ENCODE assay signal across 13 cellular contexts in genomic region chr1:117290855-117291254, GRCh38.
"Had no signal": no experiment of that assay in that cellular context is flagged by ENCODE, and none has a peak within 500 bp of the region (broad histone marks: within the 10 kb centered on the region; RNA-seq: fewer than 3 reads in every experiment).

No MANE protein-coding gene starts in this region.

- H3K4me3 Mint-ChIP-seq: activated CD4-positive, alpha-beta T cell treated with anti-CD3 and anti-CD28 coated beads, Interleukin-2, amount 10 ng/mL, durations not matched to agents 7 days and 5 days; activated T-helper 17 cell treated with anti-CD3 and anti-CD28 coated beads, Interleukin-2, amount 50 U/mL, for 72 hours; brain; naive thymus-derived CD8-positive, alpha-beta T cell; T-helper 17 cell; WTC11 had no signal

- H3K9me3 Mint-ChIP-seq: activated CD4-positive, alpha-beta T cell treated with anti-CD3 and anti-CD28 coated beads, Interleukin-2, amount 10 ng/mL, durations not matched to agents 7 days and 5 days; activated T-helper 17 cell treated with anti-CD3 and anti-CD28 coated beads, Interleukin-2, amount 50 U/mL, for 72 hours; naive thymus-derived CD8-positive, alpha-beta T cell; WTC11 had no signal

- H3K4me3 ChIP-seq: lung had no signal

- H3K36me3 Mint-ChIP-seq: brain; naive thymus-derived CD8-positive, alpha-beta T cell; WTC11 had no signal

- H3K27ac Mint-ChIP-seq: activated CD4-positive, alpha-beta T cell treated with anti-CD3 and anti-CD28 coated beads, Interleukin-2, amount 10 ng/mL, durations not matched to agents 7 days and 5 days; activated T-helper 17 cell treated with anti-CD3 and anti-CD28 coated beads, Interleukin-2, amount 50 U/mL, for 72 hours; brain; naive thymus-derived CD8-positive, alpha-beta T cell; T-helper 17 cell; WTC11 had no signal

- H3K27me3 Mint-ChIP-seq: activated CD4-positive, alpha-beta T cell treated with anti-CD3 and anti-CD28 coated beads, Interleukin-2, amount 10 ng/mL, durations not matched to agents 7 days and 5 days had no signal

- H3K9me3 ChIP-seq: neutrophil had no signal

- H3K36me3 ChIP-seq: neutrophil had no signal

- DNase-seq: activated CD4-positive, alpha-beta T cell treated with anti-CD3 and anti-CD28 coated beads, Interleukin-2, amount 10 ng/mL, durations not matched to agents 7 days and 5 days; activated CD8-positive, alpha-beta memory T cell treated with anti-CD3 and anti-CD28 coated beads for 24 hours; activated naive CD4-positive, alpha-beta T cell treated with anti-CD3 and anti-CD28 coated beads, Interleukin-2, amount 50 U/mL, for 16 hours; hypothalamus; left cardiac atrium; naive thymus-derived CD8-positive, alpha-beta T cell; small intestine; T-helper 17 cell had no signal

- H3K4me1 Mint-ChIP-seq: activated CD4-positive, alpha-beta T cell treated with anti-CD3 and anti-CD28 coated beads, Interleukin-2, amount 10 ng/mL, durations not matched to agents 7 days and 5 days; activated T-helper 17 cell treated with anti-CD3 and anti-CD28 coated beads, Interleukin-2, amount 50 U/mL, for 72 hours; naive thymus-derived CD8-positive, alpha-beta T cell had no signal

- H3K27ac ChIP-seq: neutrophil had no signal

- H3K27me3 ChIP-seq: neutrophil had no signal
